In the genomic region with DNA sequence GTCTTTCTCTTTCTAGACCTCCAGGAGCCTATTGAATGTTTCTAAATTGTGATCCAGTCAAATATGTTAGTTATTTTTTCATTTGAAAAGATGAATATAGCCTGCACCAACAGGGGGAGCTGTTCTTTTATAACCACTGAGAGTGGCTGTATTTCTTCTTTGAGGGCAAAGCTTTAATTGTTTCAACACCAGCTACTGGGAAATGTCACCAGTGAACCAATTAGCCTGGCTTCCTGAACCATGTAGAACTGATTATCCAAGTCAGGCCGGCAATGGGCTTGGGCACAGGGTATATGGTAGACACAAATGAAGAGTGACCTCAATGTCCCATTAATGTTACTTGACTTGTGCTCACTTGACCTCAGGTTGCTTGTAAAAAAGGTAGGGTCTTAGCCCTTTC, we compare ENCODE assay signal across 8 cellular contexts. TPM values are rescaled to one million over a fixed set of nuclear protein-coding genes. Genes with fewer than 3 reads are reported as not detected.
A peak's percentile ranks its signal among the peaks of the same experiment; 100 is the strongest.
DNase-seq lines count a peak whose midpoint lies in the region; ATAC-seq and TF ChIP-seq lines count a peak whose summit lies in the region.

No MANE protein-coding gene starts in this region.

- no peak overlapping the region for H3K9ac ChIP-seq in parathyroid adenoma

- intact Hi-C loops in CD4-positive, alpha-beta memory T cell (cut with micrococcal nuclease), result loop anchor here (1.0 to 10.0 kb wide), 5 partner anchors 73 to 1547 kb away; a partner anchor contains a TSS

- ATAC-seq in T-cell (replicated peaks in 1 of 4), result no peak
- no peak for ATAC-seq in HG02970 (IDR thresholded peaks at IDR 0.05; ENCODE audit: low FRiP score, unreplicated experiment)

- peak in 4 of 5 donors; percentile 52 to 60 (median 57) for DNase-seq in CD4-positive, alpha-beta memory T cell
- peak; percentile 68 for DNase-seq in HT-29 (ENCODE audit: low spot score)
- DNase-seq in T-cell, result peak in 25 of 34 experiments; percentile 3 to 56 (median 24)
- peak; percentile 38 for DNase-seq in effector CD4-positive, alpha-beta T cell
- DNase-seq in islet precursor cell, result no peak
- DNase-seq in NCI-H187 treated with DMSO at 0.1 percent for 48 hours (lab: John Stamatoyannopoulos, UW), result no peak

- no peak overlapping the region for H2AFZ ChIP-seq in parathyroid adenoma

- peak overlapping the region in 1 of 7 donors; percentile 3 for H3K27ac Mint-ChIP-seq in CD4-positive, alpha-beta memory T cell
- H3K27ac Mint-ChIP-seq in T-cell, result peak overlapping the region in 1 of 2 donors; percentile 39

- H3K27ac ChIP-seq in CD4-positive, alpha-beta memory T cell (ENCODE audit: low read depth, low read length), result no peak overlapping the region
- H3K27ac ChIP-seq in parathyroid adenoma, result no peak overlapping the region

- POLR2A ChIA-PET in CD4-positive, alpha-beta memory T cell (lab: Charles Lee; ENCODE audit: partially characterized antibody), result interaction anchor here (1.0 to 3.1 kb wide), 7 partner anchors 10 to 817 kb away, joined by 3 to 20 read pairs (median 3); a partner anchor contains a TSS
- POLR2A ChIA-PET in T-cell (lab: Charles Lee), result interaction anchor here in 1 of 2 donors (0.6 kb wide), 2 partner anchors 55 to 75 kb away, joined by 3 to 14 read pairs; no protein-coding TSS in a partner anchor

- no peak overlapping the region for H3K4me2 ChIP-seq in parathyroid adenoma (ENCODE audit: low read length)

- no peaks in the 10 kb centered on the region for H3K9me3 Mint-ChIP-seq in CD4-positive, alpha-beta memory T cell
- H3K9me3 Mint-ChIP-seq in T-cell, result no peaks in the 10 kb centered on the region

- peaks cover 2 to 3% of the 10 kb centered on the region in 2 donors for H3K27me3 Mint-ChIP-seq in CD4-positive, alpha-beta memory T cell
- peaks cover 0 to 2% of the 10 kb centered on the region in 2 donors for H3K27me3 Mint-ChIP-seq in T-cell

- H3K27me3 ChIP-seq in CD4-positive, alpha-beta memory T cell (ENCODE audit: insufficient read depth, low read length), result no peaks in the 10 kb centered on the region
- no peaks in the 10 kb centered on the region for H3K27me3 ChIP-seq in parathyroid adenoma (ENCODE audit: control insufficient read depth, insufficient read depth, low read length)

- no peaks in the 10 kb centered on the region for H3K36me3 ChIP-seq in CD4-positive, alpha-beta memory T cell (ENCODE audit: insufficient read depth, low read length)
- H3K36me3 ChIP-seq in parathyroid adenoma (ENCODE audit: control insufficient read depth, insufficient read depth, low read length), result no peaks in the 10 kb centered on the region

- H3K9me3 ChIP-seq in CD4-positive, alpha-beta memory T cell (ENCODE audit: control insufficient read depth in 1 of 2, low read length in 2 of 2), result no peaks in the 10 kb centered on the region
- H3K9me3 ChIP-seq in parathyroid adenoma (ENCODE audit: control insufficient read depth, low read length), result no peaks in the 10 kb centered on the region

- CTCF ChIA-PET in CD4-positive, alpha-beta memory T cell (lab: Charles Lee; ENCODE audit: partially characterized antibody), result interaction anchor here (0.5 to 6.0 kb wide), 26 partner anchors 8 to 1663 kb away, joined by 3 to 50 read pairs (median 5); a partner anchor contains a TSS
- CTCF ChIA-PET in T-cell (lab: Charles Lee), result interaction anchor here (0.5 to 2.4 kb wide), 33 partner anchors 8 to 744 kb away, joined by 3 to 17 read pairs (median 5); a partner anchor contains a TSS

- no peak overlapping the region for H3K4me3 ChIP-seq in CD4-positive, alpha-beta memory T cell (ENCODE audit: low read length in 2 of 2)
- no peak overlapping the region for H3K4me3 ChIP-seq in parathyroid adenoma (ENCODE audit: low read depth, low read length)

- TF ChIP-seq CTCF in parathyroid adenoma (IDR thresholded peaks at IDR 0.05), result peak; percentile 28

- H3K4me3 Mint-ChIP-seq in CD4-positive, alpha-beta memory T cell, result no peak overlapping the region
- H3K4me3 Mint-ChIP-seq in T-cell, result no peak overlapping the region

- peaks cover 14% of the 10 kb centered on the region for H3K4me1 ChIP-seq in CD4-positive, alpha-beta memory T cell (ENCODE audit: insufficient read depth, low read length)
- H3K4me1 ChIP-seq in parathyroid adenoma, result no peaks in the 10 kb centered on the region

- peaks cover 14 to 22% (median 20%) of the 10 kb centered on the region in 4 donors for H3K4me1 Mint-ChIP-seq in CD4-positive, alpha-beta memory T cell
- peaks cover 17 to 23% (median 17%) of the 10 kb centered on the region in 3 donors for H3K4me1 Mint-ChIP-seq in T-cell

- no peaks in the 10 kb centered on the region for H3K79me2 ChIP-seq in parathyroid adenoma

- H3K36me3 Mint-ChIP-seq in CD4-positive, alpha-beta memory T cell, result peaks cover 0 to 2% of the 10 kb centered on the region in 2 donors
- H3K36me3 Mint-ChIP-seq in T-cell, result no peaks in the 10 kb centered on the region

RNA-seq across cellular contexts. Expression of a gene that starts 4.8 kb away (rescaled TPM):
- total RNA-seq in CD4-positive, alpha-beta memory T cell, result 10 to 100 TPM; 21.3 to 23.0 TPM
- 10 to 100 TPM; 16.8 to 27.7 TPM for polyA plus RNA-seq in CD4-positive, alpha-beta memory T cell
- total RNA-seq in HT-29 (2014; rRNA removed; shearing (Covaris generic)), result 2.5 and 3.8 TPM in 2 replicates
- total RNA-seq in T-cell, result 10 to 100 TPM; 12.9 to 18.7 (median 14.3) TPM

Comparison
In these comparisons a context has a peak if more than half of its experiments do, and no peak if none do; other contexts are left out.
1. DNase-seq: peak in CD4-positive, alpha-beta memory T cell (4 of 5), HT-29 (single experiment), T-cell (25 of 34) and effector CD4-positive, alpha-beta T cell (single experiment); none in islet precursor cell (single experiment) and NCI-H187 treated with DMSO at 0.1 percent for 48 hours (single experiment).